In genomic region chr1:154420172-154420571, GRCh38 we compare ENCODE assay signal across 8 cellular contexts. TPM values are rescaled to one million over a fixed set of nuclear protein-coding genes. Genes with fewer than 3 reads are reported as not detected.
DNase-seq lines count a peak whose midpoint lies in the region; ATAC-seq and TF ChIP-seq lines count a peak whose summit lies in the region.

No MANE protein-coding gene starts in this region.

- H3K9me3 ChIP-seq in ascending aorta = no peaks in the 10 kb centered on the region

- no peaks in the 10 kb centered on the region for H3K27me3 ChIP-seq in ascending aorta

- H3K36me3 ChIP-seq in ascending aorta = no peaks in the 10 kb centered on the region

- peak overlapping the region; percentile 38 to 49 for H3K4me3 ChIP-seq in ascending aorta

- DNase-seq in DMS153 (lab: John Stamatoyannopoulos, UW) (peak; percentile 54), DMS153 treated with DMSO at 0.1 percent for 48 hours (lab: John Stamatoyannopoulos, UW; ENCODE audit: unreplicated experiment) (no peak), RKO (ENCODE audit: low spot score) (peak; percentile 73), ascending aorta (ENCODE audit: low spot score in 2 of 2) (peak; percentile 96 to 98), hypothalamus (lab: John Stamatoyannopoulos, UW) (peak in 35 of 51 donors; percentile 21 to 85 (median 51))
- peak; percentile 73 for DNase-seq in stimulated activated CD4-positive, alpha-beta T cell treated with anti-CD3 and anti-CD28 coated beads, Interleukin-15, amount 100 ng/mL, for 24 hours

- peak overlapping the region; percentile 91 to 93 for H3K27ac ChIP-seq in ascending aorta

- H3K4me1 ChIP-seq in ascending aorta = peaks cover 22 to 49% of the 10 kb centered on the region in 2 donors

- ATAC-seq in HG03097 (IDR thresholded peaks at IDR 0.05; ENCODE audit: low FRiP score, unreplicated experiment) (no peak), HG03025 (IDR thresholded peaks at IDR 0.05; ENCODE audit: low FRiP score, unreplicated experiment) (no peak)

- TF ChIP-seq CTCF in ascending aorta (IDR thresholded peaks at IDR 0.05) = no peak

- intact Hi-C loops in ascending aorta (cut with DNase I) = no loop called here

RNA-seq across cellular contexts. Expression of gene IL6R, which starts 15.0 kb away (rescaled TPM):
- total RNA-seq in ascending aorta = 6.7 TPM
